ENCODE assay signal across 13 cellular contexts in the genomic region with DNA sequence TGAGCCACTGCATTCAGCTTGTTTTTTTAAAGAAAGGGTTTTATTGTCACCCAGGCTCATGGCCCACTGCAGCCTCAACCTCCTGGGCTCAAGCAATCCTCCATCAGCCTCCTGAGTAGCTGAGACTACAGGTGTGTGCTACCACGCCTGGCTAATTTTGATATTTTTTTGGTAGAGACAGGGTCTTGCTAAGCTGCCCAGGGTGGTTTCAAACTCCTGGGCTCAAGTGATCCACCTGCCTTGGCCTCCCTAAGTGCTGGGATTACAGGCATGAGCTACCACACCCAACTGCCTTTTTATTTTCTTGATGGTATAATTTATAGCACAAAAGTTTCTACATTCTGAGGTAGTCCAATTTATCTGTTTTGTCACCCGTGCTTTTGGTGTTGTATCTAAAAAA. TPM values are rescaled to one million over a fixed set of nuclear protein-coding genes. Genes with fewer than 3 reads are reported as not detected.
A peak's percentile ranks its signal among the peaks of the same experiment; 100 is the strongest.
DNase-seq lines count a peak whose midpoint lies in the region; ATAC-seq and TF ChIP-seq lines count a peak whose summit lies in the region.
"Had no signal": no experiment of that assay in that cellular context is flagged by ENCODE, and none has a peak within 500 bp of the region (broad histone marks: within the 10 kb centered on the region; RNA-seq: fewer than 3 reads in every experiment).

No MANE protein-coding gene starts in this region.

- H3K4me3 ChIP-seq in OCI-LY3 (ENCODE audit: low read length), result no peak overlapping the region
- H3K4me3 ChIP-seq: HAP-1 had no signal

- H3K79me2 ChIP-seq in OCI-LY3 (ENCODE audit: low read length), result no peaks in the 10 kb centered on the region

- H3K9ac ChIP-seq in OCI-LY3 (ENCODE audit: low read length), result no peak overlapping the region

- H3K27me3 Mint-ChIP-seq in neural crest cell (ENCODE audit: low read depth), result no peaks in the 10 kb centered on the region
- H3K27me3 Mint-ChIP-seq in stimulated activated memory B cell treated with anti-CD40 and anti-IgM and Interleukin-4, amounts not matched to agents 10 μg/mL and 1 μg/mL and 100 μg/mL, for 72 hours, result no peaks in the 10 kb centered on the region

- peaks cover 24% of the 10 kb centered on the region for H3K4me1 ChIP-seq in OCI-LY3 (ENCODE audit: low read length)

- H3K27ac Mint-ChIP-seq in neural crest cell (ENCODE audit: unreplicated experiment), result peak overlapping the region; percentile 81
- H3K27ac Mint-ChIP-seq in stimulated activated memory B cell treated with anti-CD40 and anti-IgM and Interleukin-4, amounts not matched to agents 10 μg/mL and 1 μg/mL and 100 μg/mL, for 72 hours, result no peak overlapping the region
- H3K27ac Mint-ChIP-seq: CD14-positive monocyte had no signal

- H3K36me3 ChIP-seq in OCI-LY3 (replicated peaks; ENCODE audit: low read depth, low read length), result no peaks in the 10 kb centered on the region
- H3K36me3 ChIP-seq: HAP-1 had no signal

- ATAC-seq in stimulated activated memory B cell treated with anti-CD40 and anti-IgM and Interleukin-4, amounts not matched to agents 10 μg/mL and 1 μg/mL and 100 μg/mL, for 72 hours, result no peak
- ATAC-seq: Right ventricle myocardium inferior had no signal

- no peaks in the 10 kb centered on the region for H4K20me1 ChIP-seq in OCI-LY3 (ENCODE audit: insufficient read depth, low read length)

- peaks cover 22% of the 10 kb centered on the region for H3K4me1 Mint-ChIP-seq in neural crest cell
- peaks cover 15% of the 10 kb centered on the region for H3K4me1 Mint-ChIP-seq in stimulated activated memory B cell treated with anti-CD40 and anti-IgM and Interleukin-4, amounts not matched to agents 10 μg/mL and 1 μg/mL and 100 μg/mL, for 72 hours

- no peak overlapping the region for H3K4me3 Mint-ChIP-seq in neural crest cell
- no peak overlapping the region for H3K4me3 Mint-ChIP-seq in stimulated activated memory B cell treated with anti-CD40 and anti-IgM and Interleukin-4, amounts not matched to agents 10 μg/mL and 1 μg/mL and 100 μg/mL, for 72 hours
- H3K4me3 Mint-ChIP-seq: CD14-positive monocyte had no signal

- DNase-seq in epithelial cell of prostate (ENCODE audit: low read depth, low spot score) (no peak), neural crest cell (ENCODE audit: low read depth, low spot score) (no peak), midbrain (lab: John Stamatoyannopoulos, UW) (no peak), cortex of kidney (lab: John Stamatoyannopoulos, UW) (no peak), mesenteric fat pad (ENCODE audit: low spot score) (no peak)
- DNase-seq: KBM-7, NCI-H226 had no signal

- no peaks in the 10 kb centered on the region for H3K9me3 Mint-ChIP-seq in neural crest cell
- H3K9me3 Mint-ChIP-seq in stimulated activated memory B cell treated with anti-CD40 and anti-IgM and Interleukin-4, amounts not matched to agents 10 μg/mL and 1 μg/mL and 100 μg/mL, for 72 hours, result no peaks in the 10 kb centered on the region
- H3K9me3 Mint-ChIP-seq: CD14-positive monocyte had no signal

- TF ChIP-seq CTCF in 22Rv1 (IDR thresholded peaks at IDR 0.05) (no peak), OCI-LY3 (IDR thresholded peaks at IDR 0.05; ENCODE audit: low read depth, low read length) (no peak), neural crest cell (conservative IDR thresholded peaks at IDR 0.05) (no peak)

- H3K36me3 Mint-ChIP-seq in neural crest cell (ENCODE audit: low read depth), result no peaks in the 10 kb centered on the region
- peaks cover 5% of the 10 kb centered on the region for H3K36me3 Mint-ChIP-seq in stimulated activated memory B cell treated with anti-CD40 and anti-IgM and Interleukin-4, amounts not matched to agents 10 μg/mL and 1 μg/mL and 100 μg/mL, for 72 hours
- H3K36me3 Mint-ChIP-seq: CD14-positive monocyte had no signal

- no peak overlapping the region for H3K4me2 ChIP-seq in OCI-LY3 (ENCODE audit: low read length)

- 0 out of 2 replicates have a peak overlapping the region, but pooled peaks have one; percentile 11 for H2AFZ ChIP-seq in OCI-LY3 (ENCODE audit: low read depth, low read length)

- H3K27ac ChIP-seq in 22Rv1 (peak overlapping the region; percentile 53), OCI-LY3 (ENCODE audit: low read length) (no peak overlapping the region), epithelial cell of prostate (peak overlapping the region; percentile 33)

- H3K27me3 ChIP-seq in OCI-LY3 (ENCODE audit: low read depth, low read length), result no peaks in the 10 kb centered on the region

- H3K9me3 ChIP-seq in OCI-LY3 (ENCODE audit: insufficient read depth, low read length), result no peaks in the 10 kb centered on the region
- H3K9me3 ChIP-seq: HAP-1 had no signal

RNA-seq across cellular contexts. Expression of gene SAT1, which starts 38.9 kb away (rescaled TPM):
- total RNA-seq in neural crest cell (106 and 108 TPM in 2 replicates), mesenteric fat pad (859 TPM)
